8 cellular contexts compared by ENCODE assay signal in the genomic region with DNA sequence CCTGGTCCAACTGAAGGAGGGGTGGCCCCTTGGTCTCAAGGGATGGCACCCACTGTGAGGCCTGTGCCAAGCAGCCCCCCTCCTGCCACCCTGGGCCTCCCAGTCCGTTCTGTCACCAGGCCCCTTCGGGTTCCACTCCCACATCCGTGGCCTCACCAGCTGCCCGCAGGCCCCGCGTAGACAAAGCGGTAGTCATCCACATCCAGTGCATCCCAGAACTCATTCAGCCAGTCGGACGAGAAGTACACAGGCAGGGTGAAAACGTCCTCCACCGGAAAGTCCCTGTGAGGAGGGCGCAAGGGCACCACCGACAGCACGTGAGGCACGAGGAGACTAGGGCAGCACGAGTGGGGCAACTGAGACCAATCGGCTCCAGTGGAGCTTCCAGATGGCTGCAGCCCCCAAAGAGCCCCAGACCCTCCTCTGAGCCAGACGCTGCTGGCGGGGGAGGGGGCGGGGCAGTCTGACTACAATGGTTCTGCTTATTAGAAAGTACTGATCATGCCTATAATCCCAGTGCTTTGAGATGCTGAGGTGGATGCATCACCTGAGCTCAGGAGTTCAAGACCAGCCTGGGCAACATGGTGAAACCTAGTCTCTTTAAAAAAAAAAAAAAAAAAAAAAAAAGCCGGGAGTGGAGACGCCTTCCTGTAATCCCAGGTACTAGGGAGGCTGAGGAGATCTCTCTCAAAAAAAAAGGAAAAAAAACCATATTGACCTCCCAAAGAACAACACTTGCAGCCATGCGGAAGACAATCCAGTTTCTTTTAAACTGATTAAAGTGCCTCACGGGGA. TPM values are rescaled to one million over a fixed set of nuclear protein-coding genes. Genes with fewer than 3 reads are reported as not detected.
DNase-seq lines count a peak whose midpoint lies in the region; ATAC-seq and TF ChIP-seq lines count a peak whose summit lies in the region.

No MANE protein-coding gene starts in this region.

- H3K36me3 ChIP-seq in left lung: peaks cover 0 to 29% of the 10 kb centered on the region in 2 donors
- peaks cover 0 to 30% (median 16%) of the 10 kb centered on the region in 3 donors for H3K36me3 ChIP-seq in tibial artery

- in situ Hi-C loops in astrocyte of the cerebellum (cut with HindIII; ENCODE audit: low sequenced_read_pairs): no loop called here

- CTCF ChIA-PET in activated CD8-positive, alpha-beta memory T cell treated with anti-CD3 and anti-CD28 coated beads, Interleukin-2, amount 10 ng/mL, durations not matched to agents 7 days and 5 days (lab: Charles Lee): interaction anchor here (0.7 to 1.0 kb wide), 2 partner anchors 39 to 1275 kb away, joined by 3 to 4 read pairs; no protein-coding TSS in a partner anchor

- H3K4me1 ChIP-seq in left lung (peaks cover 8 to 40% of the 10 kb centered on the region in 2 donors), tibial artery (peaks cover 0 to 51% (median 43%) of the 10 kb centered on the region in 4 donors)

- ATAC-seq in activated CD8-positive, alpha-beta memory T cell treated with anti-CD3 and anti-CD28 coated beads, Interleukin-2, amount 10 ng/mL, durations not matched to agents 7 days and 5 days: no peak
- no peak for ATAC-seq in left lung

- no peaks in the 10 kb centered on the region for H3K9me3 Mint-ChIP-seq in activated CD8-positive, alpha-beta memory T cell treated with anti-CD3 and anti-CD28 coated beads, Interleukin-2, amount 10 ng/mL, durations not matched to agents 7 days and 5 days (ENCODE audit: low read depth)

- H3K9me3 ChIP-seq in left lung (no peaks in the 10 kb centered on the region), tibial artery (no peaks in the 10 kb centered on the region)

- intact Hi-C loops in left lung (cut with DNase I) (no loop called here), tibial artery (cut with DNase I; ENCODE audit: low total_unique reads) (loop anchor here (5.0 to 10.0 kb wide), 4 partner anchors 177 to 671 kb away; partner anchors contain the start of genes ARF1, IBA57 and TRIM11)

- H3K27me3 Mint-ChIP-seq in activated CD8-positive, alpha-beta memory T cell treated with anti-CD3 and anti-CD28 coated beads, Interleukin-2, amount 10 ng/mL, durations not matched to agents 7 days and 5 days: no peaks in the 10 kb centered on the region

- peaks cover 11% of the 10 kb centered on the region for H3K36me3 Mint-ChIP-seq in activated CD8-positive, alpha-beta memory T cell treated with anti-CD3 and anti-CD28 coated beads, Interleukin-2, amount 10 ng/mL, durations not matched to agents 7 days and 5 days

- peaks cover 36% of the 10 kb centered on the region for H3K4me1 Mint-ChIP-seq in activated CD8-positive, alpha-beta memory T cell treated with anti-CD3 and anti-CD28 coated beads, Interleukin-2, amount 10 ng/mL, durations not matched to agents 7 days and 5 days

- TF ChIP-seq CTCF in astrocyte of the cerebellum (IDR thresholded peaks at IDR 0.05; ENCODE audit: low read depth, low read length, missing control alignments) (no peak), left lung (IDR thresholded peaks at IDR 0.05) (no peak), tibial artery (IDR thresholded peaks at IDR 0.05) (no peak)

- peak overlapping the region; percentile 89 for H3K4me3 Mint-ChIP-seq in activated CD8-positive, alpha-beta memory T cell treated with anti-CD3 and anti-CD28 coated beads, Interleukin-2, amount 10 ng/mL, durations not matched to agents 7 days and 5 days

- H3K27ac ChIP-seq in left lung: peak overlapping the region in 1 of 2 donors; percentile 76
- peak overlapping the region in 1 of 2 donors; percentile 88 for H3K27ac ChIP-seq in tibial artery

- H3K27me3 ChIP-seq in left lung: peaks cover 0 to 4% of the 10 kb centered on the region in 2 donors
- H3K27me3 ChIP-seq in tibial artery: no peaks in the 10 kb centered on the region

- peak overlapping the region; percentile 87 for H3K27ac Mint-ChIP-seq in activated CD8-positive, alpha-beta memory T cell treated with anti-CD3 and anti-CD28 coated beads, Interleukin-2, amount 10 ng/mL, durations not matched to agents 7 days and 5 days

- no peak for DNase-seq in activated CD8-positive, alpha-beta memory T cell treated with anti-CD3 and anti-CD28 coated beads, Interleukin-2, amount 10 ng/mL, durations not matched to agents 7 days and 5 days
- no peak for DNase-seq in activated CD8-positive, alpha-beta memory T cell treated with anti-CD3 and anti-CD28 coated beads, Interleukin-2, amount 50 U/mL, for 4 hours
- no peak for DNase-seq in astrocyte of the cerebellum (ENCODE audit: low read depth)
- DNase-seq in left lung: no peak
- no peak for DNase-seq in tibial artery
- DNase-seq in GM19238 (ENCODE audit: insufficient read length, low spot score): no peak
- DNase-seq in stimulated activated CD4-positive, alpha-beta T cell treated with anti-CD3 and anti-CD28 coated beads, Interleukin-12 subunit alpha, Interleukin-12 subunit beta, amount 100 ng/mL, for 4 hours: no peak
- DNase-seq in AG20443 (ENCODE audit: low spot score): no peak

- H3K4me3 ChIP-seq in astrocyte of the cerebellum (ENCODE audit: low read depth, low read length): peak overlapping the region; percentile 89
- H3K4me3 ChIP-seq in left lung: peak overlapping the region; percentile 91 to 97
- peak overlapping the region; percentile 80 to 83 for H3K4me3 ChIP-seq in tibial artery

RNA-seq across cellular contexts. Expression of gene JMJD4, which starts 1.2 kb away (rescaled TPM):
- 10 to 100 TPM; 17.7 to 24.1 TPM for total RNA-seq in activated CD8-positive, alpha-beta memory T cell treated with anti-CD3 and anti-CD28 coated beads, Interleukin-2, amount 10 ng/mL, durations not matched to agents 7 days and 5 days
- total RNA-seq in left lung: 10 to 100 TPM; 13.4 to 16.1 TPM

RNA-seq across cellular contexts. Expression of gene SNAP47, which starts 1.3 kb away (rescaled TPM):
- 10 to 100 TPM; 33.9 to 35.3 TPM for total RNA-seq in activated CD8-positive, alpha-beta memory T cell treated with anti-CD3 and anti-CD28 coated beads, Interleukin-2, amount 10 ng/mL, durations not matched to agents 7 days and 5 days
- total RNA-seq in left lung: 10 to 100 TPM; 24.5 to 29.7 TPM
